ENCODE assay signal across 8 cellular contexts in genomic region chr2:74530239-74531161, GRCh38. TPM values are rescaled to one million over a fixed set of nuclear protein-coding genes. Genes with fewer than 3 reads are reported as not detected.
DNase-seq lines count a peak whose midpoint lies in the region; ATAC-seq, FAIRE-seq and TF ChIP-seq lines count a peak whose summit lies in the region.

No MANE protein-coding gene starts in this region.

- H3K4me1 ChIP-seq in liver (ENCODE audit: control insufficient read depth in 4 of 4, insufficient read depth in 4 of 4, low read length in 3 of 4) = peaks cover 8 to 26% (median 19%) of the 10 kb centered on the region in 4 donors

- H3K4me3 ChIP-seq in HL-60 (replicated peaks; ENCODE audit: insufficient read depth, low read length) (peak overlapping the region; percentile 96), coronary artery (peak overlapping the region; percentile 94), liver (ENCODE audit: low read depth in 1 of 3, low read length in 3 of 3) (peak overlapping the region; percentile 62 to 74 (median 67))

- no peaks in the 10 kb centered on the region for H3K9me3 ChIP-seq in CD4-positive, alpha-beta T cell (ENCODE audit: control insufficient read depth, low read length)
- no peaks in the 10 kb centered on the region for H3K9me3 ChIP-seq in liver (ENCODE audit: control insufficient read depth in 4 of 4, low read length in 3 of 4)

- peak overlapping the region; percentile 84 for H3K27ac Mint-ChIP-seq in CD4-positive, alpha-beta T cell
- peak overlapping the region; percentile 99 for H3K27ac Mint-ChIP-seq in stimulated activated memory B cell treated with anti-CD40 and anti-IgM and Interleukin-4, amounts not matched to agents 10 μg/mL and 1 μg/mL and 100 μg/mL, for 72 hours

- no peak for TF ChIP-seq CTCF in CD4-positive, alpha-beta T cell (IDR thresholded peaks at IDR 0.05)
- no peak for TF ChIP-seq CTCF in HL-60 (IDR thresholded peaks at IDR 0.05; ENCODE audit: insufficient read depth, low read length)
- no peak for TF ChIP-seq CTCF in coronary artery (IDR thresholded peaks at IDR 0.05)
- no peak for TF ChIP-seq CTCF in liver (IDR thresholded peaks at IDR 0.05; ENCODE audit: low read depth, low read length, missing input control)

- POLR2A ChIA-PET in CD4-positive, alpha-beta T cell (lab: Charles Lee) = interaction anchor here (0.7 to 3.8 kb wide), 22 partner anchors 10 to 707 kb away, joined by 3 to 37 read pairs (median 9); partner anchors contain the start of genes C2orf81, CCDC142, INO80B and LBX2

- peak in 4 of 10 experiments; percentile 21 to 40 (median 32) for DNase-seq in CD4-positive, alpha-beta T cell
- DNase-seq in HL-60 (ENCODE audit: low read depth in 1 of 2, low spot score in 1 of 2) = peak in 1 of 2 experiments; percentile 52
- peak; percentile 68 for DNase-seq in UCSD-AML1 (lab: John Stamatoyannopoulos, UW; ENCODE audit: unreplicated experiment)
- no peak for DNase-seq in coronary artery (ENCODE audit: low spot score)
- DNase-seq in H54 (ENCODE audit: insufficient read length, low spot score) = no peak

- peaks cover 52% of the 10 kb centered on the region for H3K36me3 Mint-ChIP-seq in CD4-positive, alpha-beta T cell (ENCODE audit: low read depth)
- H3K36me3 Mint-ChIP-seq in stimulated activated memory B cell treated with anti-CD40 and anti-IgM and Interleukin-4, amounts not matched to agents 10 μg/mL and 1 μg/mL and 100 μg/mL, for 72 hours = peaks cover 53% of the 10 kb centered on the region

- peak; percentile 21 for ATAC-seq in CD4-positive, alpha-beta T cell (ENCODE audit: poor library complexity)
- ATAC-seq in GM19351 (IDR thresholded peaks at IDR 0.05; ENCODE audit: unreplicated experiment) = peak; percentile 35
- peak; percentile 52 for ATAC-seq in stimulated activated memory B cell treated with anti-CD40 and anti-IgM and Interleukin-4, amounts not matched to agents 10 μg/mL and 1 μg/mL and 100 μg/mL, for 72 hours

- peak overlapping the region; percentile 15 to 48 for H3K9ac ChIP-seq in liver (ENCODE audit: low read depth in 1 of 2, low read length in 2 of 2)

- H3K27me3 ChIP-seq in CD4-positive, alpha-beta T cell (ENCODE audit: control insufficient read depth, insufficient read depth, low read length) = no peaks in the 10 kb centered on the region
- H3K27me3 ChIP-seq in HL-60 (ENCODE audit: insufficient read depth, poor library complexity, severe bottlenecking) (no peaks in the 10 kb centered on the region), liver (ENCODE audit: control insufficient read depth in 4 of 4, insufficient read depth in 4 of 4, low read length in 3 of 4) (no peaks in the 10 kb centered on the region)

- H3K27me3 Mint-ChIP-seq in CD4-positive, alpha-beta T cell = no peaks in the 10 kb centered on the region
- no peaks in the 10 kb centered on the region for H3K27me3 Mint-ChIP-seq in stimulated activated memory B cell treated with anti-CD40 and anti-IgM and Interleukin-4, amounts not matched to agents 10 μg/mL and 1 μg/mL and 100 μg/mL, for 72 hours

- intact Hi-C loops in CD4-positive, alpha-beta T cell (cut with DNase I, micrococcal nuclease) = loop anchor here (1.0 to 10.0 kb wide), 5 partner anchors 24 to 706 kb away; partner anchors contain the start of genes DOK1 (in 1 of the 2) and STAMBP (in 1 of the 2)

- peak overlapping the region; percentile 91 for H3K4me3 Mint-ChIP-seq in CD4-positive, alpha-beta T cell
- H3K4me3 Mint-ChIP-seq in stimulated activated memory B cell treated with anti-CD40 and anti-IgM and Interleukin-4, amounts not matched to agents 10 μg/mL and 1 μg/mL and 100 μg/mL, for 72 hours = peak overlapping the region; percentile 99

- no peak for FAIRE-seq in H54 (lab: Jason Lieb, UNC)

- peaks cover 42% of the 10 kb centered on the region for H3K4me1 Mint-ChIP-seq in CD4-positive, alpha-beta T cell (ENCODE audit: low read depth)
- H3K4me1 Mint-ChIP-seq in stimulated activated memory B cell treated with anti-CD40 and anti-IgM and Interleukin-4, amounts not matched to agents 10 μg/mL and 1 μg/mL and 100 μg/mL, for 72 hours = peaks cover 52% of the 10 kb centered on the region

- H3K9me3 Mint-ChIP-seq in CD4-positive, alpha-beta T cell = no peaks in the 10 kb centered on the region
- no peaks in the 10 kb centered on the region for H3K9me3 Mint-ChIP-seq in stimulated activated memory B cell treated with anti-CD40 and anti-IgM and Interleukin-4, amounts not matched to agents 10 μg/mL and 1 μg/mL and 100 μg/mL, for 72 hours

- TF ChIP-seq POLR2A in H54 (IDR thresholded peaks at IDR 0.05; ENCODE audit: low read depth, low read length) = no peak

- H3K27ac ChIP-seq in CD4-positive, alpha-beta T cell (ENCODE audit: low read depth, low read length) = peak overlapping the region; percentile 79
- peak overlapping the region; percentile 93 for H3K27ac ChIP-seq in HL-60 (replicated peaks)
- H3K27ac ChIP-seq in coronary artery = peak overlapping the region; percentile 83 to 92
- H3K27ac ChIP-seq in liver (ENCODE audit: low read depth in 1 of 2, low read length in 2 of 2) = peak overlapping the region; percentile 65 to 85

- CTCF ChIA-PET in CD4-positive, alpha-beta T cell (lab: Charles Lee) = interaction anchor here (1.4 to 4.6 kb wide), 5 partner anchors 14 to 57 kb away, joined by 3 to 34 read pairs (median 6); partner anchors contain the start of genes CCDC142, PCGF1, TLX2 and TTC31

- H3K36me3 ChIP-seq in liver (ENCODE audit: control insufficient read depth in 4 of 4, insufficient read depth in 3 of 4, low read depth in 1 of 4, low read length in 3 of 4) = peaks cover 9 to 26% (median 17%) of the 10 kb centered on the region in 4 donors

- no peak for TF ChIP-seq RAD21 in liver (IDR thresholded peaks at IDR 0.05)

- 8% methylated on average over 54 of the region's 54 CpGs for WGBS in liver

TF ChIP-seq in liver, 16 proteins besides CTCF, POLR2A, EP300 and RAD21:
- TF ChIP-seq HNF4A (conservative IDR thresholded peaks at IDR 0.05) (no peak), MAX (IDR thresholded peaks at IDR 0.05) (no peak)

RNA-seq across cellular contexts. Expression of gene HTRA2, which starts 0.8 kb away (rescaled TPM):
- 10 to 100 TPM; 15.3 to 16.0 TPM for total RNA-seq in CD4-positive, alpha-beta T cell
- 10 to 100 TPM; 18.7 to 81.8 TPM for total RNA-seq in liver
- polyA plus RNA-seq in liver = 10 to 100 TPM; 13.3 to 18.2 TPM

RNA-seq across cellular contexts. Expression of gene AUP1, which starts 1.0 kb away (rescaled TPM):
- total RNA-seq in CD4-positive, alpha-beta T cell = 100 to 1,000 TPM; 162 to 170 TPM
- total RNA-seq in liver = 100 to 1,000 TPM in 1 of 2 donors, 10 to 100 TPM in 1; 62.6 to 126 TPM
- 100 to 1,000 TPM in 1 of 2 donors, 10 to 100 TPM in 1; 96.4 to 122 TPM for polyA plus RNA-seq in liver

RNA-seq across cellular contexts. Expression of gene DQX1, which starts 4.5 kb away (rescaled TPM):
- total RNA-seq in CD4-positive, alpha-beta T cell = under 1 TPM in 1 of 2 experiments, not detected in 1; 0.22 TPM
- 1 to 10 TPM in 1 of 2 donors, under 1 TPM in 1; 0.08 to 1.0 TPM for total RNA-seq in liver
- under 1 TPM in 1 of 2 donors, not detected in 1; 0.05 TPM for polyA plus RNA-seq in liver

RNA-seq across cellular contexts. Expression of gene TLX2, which starts 16.2 kb away (rescaled TPM):
- under 1 TPM; 0.14 to 0.30 TPM for total RNA-seq in CD4-positive, alpha-beta T cell
- total RNA-seq in liver = not detected
- not detected for polyA plus RNA-seq in liver

RNA-seq across cellular contexts. Expression of gene PCGF1, which starts 23.0 kb away (rescaled TPM):
- total RNA-seq in CD4-positive, alpha-beta T cell = 10 to 100 TPM; 11.6 to 13.8 TPM
- 10 to 100 TPM in 1 of 2 donors, 1 to 10 TPM in 1; 3.3 to 11.1 TPM for total RNA-seq in liver
- polyA plus RNA-seq in liver = 10 to 100 TPM; 10.6 to 12.5 TPM
